ENCODE assay signal across 19 cellular contexts in genomic region chr13:110557610-110558305, GRCh38. TPM values are rescaled to one million over a fixed set of nuclear protein-coding genes. Genes with fewer than 3 reads are reported as not detected.
DNase-seq lines count a peak whose midpoint lies in the region; ATAC-seq and TF ChIP-seq lines count a peak whose summit lies in the region.
"Had no signal": no experiment of that assay in that cellular context is flagged by ENCODE, and none has a peak within 500 bp of the region (broad histone marks: within the 10 kb centered on the region; RNA-seq: fewer than 3 reads in every experiment).

No MANE protein-coding gene starts in this region.

- H3K9ac ChIP-seq in mesenchymal stem cell (ENCODE audit: low read length), result no peak overlapping the region
- H3K9ac ChIP-seq: GM23248 had no signal

- H3K4me1 ChIP-seq in PC-9 (replicated peaks; ENCODE audit: insufficient read depth) (peaks cover 57% of the 10 kb centered on the region), mesenchymal stem cell (ENCODE audit: control insufficient read depth, insufficient read depth, low read depth, low read length) (peaks cover 10% of the 10 kb centered on the region), tibial artery (peaks cover 0 to 71% (median 29%) of the 10 kb centered on the region in 4 donors)

- POLR2A ChIA-PET in PC-9 (lab: Charles Lee; ENCODE audit: unreplicated experiment), result no interaction called here
- POLR2A ChIA-PET in activated CD8-positive, alpha-beta T cell treated with anti-CD3 and anti-CD28 coated beads for 36 hours (lab: Charles Lee), result interaction anchor here (0.6 kb wide), 1 partner anchor 1775 kb away, joined by 3 read pairs; no protein-coding TSS in a partner anchor

- CTCF ChIA-PET in PC-9 (lab: Charles Lee), result no interaction called here
- CTCF ChIA-PET in activated CD8-positive, alpha-beta T cell treated with anti-CD3 and anti-CD28 coated beads for 36 hours (lab: Charles Lee), result no interaction called here

- TF ChIP-seq CTCF in PC-9 (conservative IDR thresholded peaks at IDR 0.05) (no peak), tibial artery (IDR thresholded peaks at IDR 0.05) (no peak)
- no peak for TF ChIP-seq CTCF in activated CD8-positive, alpha-beta T cell treated with anti-CD3 and anti-CD28 coated beads for 36 hours (IDR thresholded peaks at IDR 0.05)

- H3K27ac ChIP-seq in PC-9, result peak overlapping the region; percentile 89; the same call in 1 of the 2 replicates
- no peak overlapping the region for H3K27ac ChIP-seq in mesenchymal stem cell (ENCODE audit: low read length, poor library complexity, severe bottlenecking)
- H3K27ac ChIP-seq in tibial artery, result peak overlapping the region; percentile 62 to 64
- H3K27ac ChIP-seq in substantia nigra (ENCODE audit: low read depth, low read length, poor library complexity, severe bottlenecking), result no peak overlapping the region
- H3K27ac ChIP-seq: GM23248 had no signal

- no peak overlapping the region for H3K4me3 Mint-ChIP-seq in stimulated activated memory B cell treated with anti-CD40 and anti-IgM and Interleukin-4, amounts not matched to agents 10 μg/mL and 1 μg/mL and 100 μg/mL, for 72 hours
- no peak overlapping the region for H3K4me3 Mint-ChIP-seq in activated CD8-positive, alpha-beta T cell treated with anti-CD3 and anti-CD28 coated beads for 36 hours
- H3K4me3 Mint-ChIP-seq: activated B cell treated with CpG ODN at 0.5 μM for 24 hours, memory B cell had no signal

- H3K27me3 ChIP-seq in PC-9 (ENCODE audit: insufficient read depth, low read depth) (no peaks in the 10 kb centered on the region), mesenchymal stem cell (ENCODE audit: control insufficient read depth in 1 of 2, insufficient read depth in 1 of 2, low read length in 2 of 2) (no peaks in the 10 kb centered on the region), tibial artery (no peaks in the 10 kb centered on the region)

- BruUV-seq in PC-9 (replicated peaks; lab: Mats Ljungman, UMichigan), result no TSS peak

- H2BK15ac ChIP-seq in mesenchymal stem cell (ENCODE audit: low read depth, poor library complexity, severe bottlenecking), result no peak overlapping the region

- H3K79me1 ChIP-seq in mesenchymal stem cell (replicated peaks; ENCODE audit: low read length, poor library complexity, severe bottlenecking), result peaks cover 15% of the 10 kb centered on the region

- H2BK12ac ChIP-seq in mesenchymal stem cell (ENCODE audit: low read length in 2 of 2), result no peak overlapping the region

- H3K27me3 Mint-ChIP-seq in stimulated activated memory B cell treated with anti-CD40 and anti-IgM and Interleukin-4, amounts not matched to agents 10 μg/mL and 1 μg/mL and 100 μg/mL, for 72 hours, result no peaks in the 10 kb centered on the region
- peaks cover 5% of the 10 kb centered on the region for H3K27me3 Mint-ChIP-seq in activated CD8-positive, alpha-beta T cell treated with anti-CD3 and anti-CD28 coated beads for 36 hours
- H3K27me3 Mint-ChIP-seq: activated B cell treated with CpG ODN at 0.5 μM for 24 hours, memory B cell had no signal

- peaks cover 90% of the 10 kb centered on the region for H3K79me2 ChIP-seq in PC-9 (ENCODE audit: low read depth)

- H3K4me3 ChIP-seq in PC-9, result no peak overlapping the region
- no peak overlapping the region for H3K4me3 ChIP-seq in mesenchymal stem cell (ENCODE audit: insufficient read depth in 1 of 2, low read depth in 1 of 2, low read length in 2 of 2)
- H3K4me3 ChIP-seq in tibial artery, result peak overlapping the region; percentile 9 to 28
- H3K4me3 ChIP-seq: GM23248 had no signal

- WGBS in mesenchymal stem cell, result 96% methylated on average over 23 of the region's 23 CpGs

- no peaks in the 10 kb centered on the region for H3K9me2 ChIP-seq in PC-9 (ENCODE audit: insufficient read depth)

- no peak overlapping the region for H3K14ac ChIP-seq in mesenchymal stem cell (ENCODE audit: low read length in 2 of 2)

- H3K4me2 ChIP-seq in PC-9 (peak overlapping the region; percentile 86; the same call in 1 of the 2 replicates), mesenchymal stem cell (ENCODE audit: low read length, poor library complexity, severe bottlenecking) (no peak overlapping the region)

- peaks cover 48% of the 10 kb centered on the region for H3F3A ChIP-seq in PC-9 (ENCODE audit: insufficient read depth, low read depth)

- H2BK120ac ChIP-seq in mesenchymal stem cell (ENCODE audit: low read depth, low read length), result no peak overlapping the region

- H3K4me1 Mint-ChIP-seq in stimulated activated memory B cell treated with anti-CD40 and anti-IgM and Interleukin-4, amounts not matched to agents 10 μg/mL and 1 μg/mL and 100 μg/mL, for 72 hours, result peaks cover 44% of the 10 kb centered on the region
- H3K4me1 Mint-ChIP-seq in activated CD8-positive, alpha-beta T cell treated with anti-CD3 and anti-CD28 coated beads for 36 hours (ENCODE audit: low read depth), result peaks cover 16% of the 10 kb centered on the region

- peaks cover 26% of the 10 kb centered on the region for H3K36me3 Mint-ChIP-seq in stimulated activated memory B cell treated with anti-CD40 and anti-IgM and Interleukin-4, amounts not matched to agents 10 μg/mL and 1 μg/mL and 100 μg/mL, for 72 hours
- H3K36me3 Mint-ChIP-seq in activated CD8-positive, alpha-beta T cell treated with anti-CD3 and anti-CD28 coated beads for 36 hours (ENCODE audit: low read depth), result peaks cover 6% of the 10 kb centered on the region

- H3K9me3 Mint-ChIP-seq in stimulated activated memory B cell treated with anti-CD40 and anti-IgM and Interleukin-4, amounts not matched to agents 10 μg/mL and 1 μg/mL and 100 μg/mL, for 72 hours, result peaks cover 7% of the 10 kb centered on the region
- no peaks in the 10 kb centered on the region for H3K9me3 Mint-ChIP-seq in activated CD8-positive, alpha-beta T cell treated with anti-CD3 and anti-CD28 coated beads for 36 hours
- H3K9me3 Mint-ChIP-seq: activated B cell treated with CpG ODN at 0.5 μM for 24 hours had no signal

- H2BK5ac ChIP-seq in mesenchymal stem cell (ENCODE audit: low read depth, low read length, poor library complexity, severe bottlenecking), result no peak overlapping the region

- no peak for ATAC-seq in stimulated activated memory B cell treated with anti-CD40 and anti-IgM and Interleukin-4, amounts not matched to agents 10 μg/mL and 1 μg/mL and 100 μg/mL, for 72 hours
- ATAC-seq in activated CD8-positive, alpha-beta T cell treated with anti-CD3 and anti-CD28 coated beads for 36 hours, result no peak
- ATAC-seq: naive thymus-derived CD4-positive, alpha-beta T cell; right cardiac atrium had no signal

- H2AK5ac ChIP-seq in mesenchymal stem cell (ENCODE audit: low read length, severe bottlenecking), result no peak overlapping the region

- intact Hi-C loops in PC-9 (cut with micrococcal nuclease; ENCODE audit: unreplicated experiment) (loop anchor here (2.0 kb wide), 1 partner anchor 51 kb away; no protein-coding TSS in a partner anchor), tibial artery (cut with DNase I; ENCODE audit: low total_unique reads) (loop anchor here (10.0 kb wide), 1 partner anchor 53 kb away; no protein-coding TSS in a partner anchor)
- intact Hi-C loops in activated CD8-positive, alpha-beta T cell treated with anti-CD3 and anti-CD28 coated beads for 36 hours (cut with micrococcal nuclease), result no loop called here

- H2AFZ ChIP-seq in PC-9, result no peak overlapping the region
- no peak overlapping the region for H2AFZ ChIP-seq in mesenchymal stem cell (ENCODE audit: low read depth, low read length)
- H2AFZ ChIP-seq: GM23248 had no signal

- peak overlapping the region; percentile 45 for H4K91ac ChIP-seq in mesenchymal stem cell (ENCODE audit: low read length)

- DNase-seq in DMS79 treated with DMSO at 0.1 percent for 48 hours (lab: John Stamatoyannopoulos, UW) (peak; percentile 75), PC-9 (no peak), mesenchymal stem cell (no peak), tibial artery (no peak), substantia nigra (lab: John Stamatoyannopoulos, UW) (no peak)
- no peak for DNase-seq in activated CD8-positive, alpha-beta T cell treated with anti-CD3 and anti-CD28 coated beads for 36 hours
- DNase-seq: activated B cell treated with CpG ODN at 0.5 μM for 24 hours; activated CD4-positive, alpha-beta T cell treated with anti-CD3 and anti-CD28 coated beads, Interleukin-2, amount 50 U/mL, for 4 hours; EL; GM23248; naive thymus-derived CD4-positive, alpha-beta T cell; NCI-H1048; NCI-H187 treated with DMSO at 0.1 percent for 48 hours; right cardiac atrium; stimulated activated CD4-positive, alpha-beta T cell treated with anti-CD3 and anti-CD28 coated beads, Interleukin-15, amount 100 ng/mL, for 24 hours; T-helper 9 cell had no signal

- no peak overlapping the region for H3K23ac ChIP-seq in mesenchymal stem cell (ENCODE audit: low read length in 2 of 2)

- H3K4ac ChIP-seq in mesenchymal stem cell (ENCODE audit: low read depth in 1 of 2, low read length in 2 of 2), result no peak overlapping the region

- H3K27ac Mint-ChIP-seq in stimulated activated memory B cell treated with anti-CD40 and anti-IgM and Interleukin-4, amounts not matched to agents 10 μg/mL and 1 μg/mL and 100 μg/mL, for 72 hours, result no peak overlapping the region
- H3K27ac Mint-ChIP-seq in activated CD8-positive, alpha-beta T cell treated with anti-CD3 and anti-CD28 coated beads for 36 hours, result no peak overlapping the region
- H3K27ac Mint-ChIP-seq: brain had no signal

- H3K36me3 ChIP-seq in PC-9 (ENCODE audit: low read depth) (0 out of 2 replicates have a peak, but pooled peaks cover 11% of the 10 kb centered on the region), mesenchymal stem cell (ENCODE audit: control insufficient read depth in 1 of 2, insufficient read depth in 2 of 2, low read depth in 1 of 2, low read length in 2 of 2) (peaks cover 0 to 3% of the 10 kb centered on the region in 2 experiments), tibial artery (peaks cover 0 to 14% (median 8%) of the 10 kb centered on the region in 3 donors)

- H4K20me1 ChIP-seq in PC-9 (ENCODE audit: insufficient read depth), result peaks cover 7% of the 10 kb centered on the region; the same call in 1 of the 2 replicates

- no peak overlapping the region for H3K18ac ChIP-seq in mesenchymal stem cell (ENCODE audit: low read depth in 1 of 2, low read length in 2 of 2)

- H4K8ac ChIP-seq in mesenchymal stem cell (ENCODE audit: low read length), result no peak overlapping the region

- H3K9me3 ChIP-seq in PC-9 (ENCODE audit: insufficient read depth, low read depth) (no peaks in the 10 kb centered on the region), mesenchymal stem cell (ENCODE audit: control insufficient read depth, low read length) (peaks cover 9% of the 10 kb centered on the region), tibial artery (no peaks in the 10 kb centered on the region)

RNA-seq across cellular contexts. Expression of gene RAB20, which starts 3.8 kb away (rescaled TPM):
- total RNA-seq in PC-9 (2021), result 31.9 and 41.0 TPM in 2 replicates
- 5.1 TPM for polyA plus RNA-seq in mesenchymal stem cell (2013, experiment 1 of 2)
- polyA plus RNA-seq in mesenchymal stem cell (2013, experiment 2 of 2), result 5.2 TPM
- 10 to 100 TPM; 10.3 to 11.1 TPM for total RNA-seq in activated CD8-positive, alpha-beta T cell treated with anti-CD3 and anti-CD28 coated beads for 36 hours

RNA-seq across cellular contexts. Expression of gene NAXD, which starts 57.6 kb away (rescaled TPM):
- 30.2 and 35.2 TPM in 2 replicates for total RNA-seq in PC-9 (2021)
- 17.1 TPM for polyA plus RNA-seq in mesenchymal stem cell (2013, experiment 1 of 2)
- polyA plus RNA-seq in mesenchymal stem cell (2013, experiment 2 of 2), result 17.1 TPM
- total RNA-seq in activated CD8-positive, alpha-beta T cell treated with anti-CD3 and anti-CD28 coated beads for 36 hours, result 10 to 100 TPM; 22.7 to 24.8 TPM

Comparison
In these comparisons a context has a peak if more than half of its experiments do, and no peak if none do; other contexts are left out.
1. H3K27ac ChIP-seq: peak in PC-9 (single experiment) and tibial artery (2 of 2); none in mesenchymal stem cell (single experiment) and substantia nigra (single experiment).
2. H3K4me3 ChIP-seq: peak in tibial artery (2 of 2); none in PC-9 (single experiment) and mesenchymal stem cell (0 of 2).